ENCODE assay signal across 8 cellular contexts in the genomic region with DNA sequence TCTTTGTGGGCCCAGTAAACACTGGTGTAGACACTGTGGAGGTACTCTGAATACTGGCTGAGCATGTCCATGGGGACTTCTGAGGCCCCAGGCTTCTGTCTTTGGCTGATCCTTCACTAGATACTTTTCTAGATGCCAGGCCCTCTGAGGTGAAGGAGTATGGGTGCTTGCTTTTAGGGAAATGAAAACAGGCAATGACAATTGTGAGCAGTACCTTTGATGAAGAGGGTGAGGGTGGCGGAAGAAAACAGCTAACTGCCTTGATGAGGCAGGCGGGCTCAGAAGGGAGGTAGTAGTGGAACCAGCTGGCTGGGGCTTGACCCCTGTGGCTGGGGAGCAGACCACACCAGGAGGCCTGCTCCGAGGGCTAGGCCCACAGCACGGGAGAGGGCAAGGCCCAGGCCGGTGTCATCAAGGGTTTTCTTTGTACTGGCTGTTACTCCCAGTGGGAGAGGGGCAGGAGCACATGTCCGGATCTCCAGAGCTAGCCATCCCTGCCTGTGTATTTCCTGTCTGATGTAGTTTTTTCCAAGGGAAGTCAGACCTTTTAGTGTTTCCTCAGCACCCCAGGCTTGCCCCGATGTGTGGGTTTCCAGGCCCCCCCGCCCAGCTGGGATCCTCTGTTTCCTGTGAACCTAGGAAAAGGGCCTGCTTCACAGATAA. TPM values are rescaled to one million over a fixed set of nuclear protein-coding genes. Genes with fewer than 3 reads are reported as not detected.
DNase-seq lines count a peak whose midpoint lies in the region; ATAC-seq and TF ChIP-seq lines count a peak whose summit lies in the region.

No MANE protein-coding gene starts in this region.

- H3K4me1 ChIP-seq in CD4-positive, CD25-positive, alpha-beta regulatory T cell (ENCODE audit: control insufficient read depth, insufficient read depth, low read length, poor library complexity, severe bottlenecking): peaks cover 89% of the 10 kb centered on the region
- H3K4me1 ChIP-seq in esophagus (ENCODE audit: control insufficient read depth in 2 of 2, insufficient read depth in 2 of 2, low read length in 1 of 2): peaks cover 15 to 43% of the 10 kb centered on the region in 2 donors

- peaks cover under 1% of the 10 kb centered on the region for H3K27me3 Mint-ChIP-seq in CD4-positive, CD25-positive, alpha-beta regulatory T cell
- H3K27me3 Mint-ChIP-seq in neural crest cell (ENCODE audit: low read depth): peaks cover 2% of the 10 kb centered on the region

- TF ChIP-seq CTCF in neural crest cell (conservative IDR thresholded peaks at IDR 0.05): no peak

- peaks cover 7% of the 10 kb centered on the region for H3K36me3 ChIP-seq in CD4-positive, CD25-positive, alpha-beta regulatory T cell (ENCODE audit: control insufficient read depth, insufficient read depth, low read length)
- H3K36me3 ChIP-seq in SK-N-MC (ENCODE audit: insufficient read depth, low read length) (peaks cover 11% of the 10 kb centered on the region), esophagus (ENCODE audit: control insufficient read depth in 2 of 2, insufficient read depth in 2 of 2, low read length in 1 of 2) (peaks cover 0 to 3% of the 10 kb centered on the region in 2 donors)

- no peaks in the 10 kb centered on the region for H3K9me3 ChIP-seq in CD4-positive, CD25-positive, alpha-beta regulatory T cell (ENCODE audit: control insufficient read depth in 2 of 2, low read length in 2 of 2)
- H3K9me3 ChIP-seq in SK-N-MC (ENCODE audit: low read depth, low read length): no peaks in the 10 kb centered on the region
- no peaks in the 10 kb centered on the region for H3K9me3 ChIP-seq in esophagus (ENCODE audit: control insufficient read depth in 2 of 2, insufficient read depth in 1 of 2, low read depth in 1 of 2, low read length in 1 of 2)

- H3K27ac ChIP-seq in CD4-positive, CD25-positive, alpha-beta regulatory T cell (ENCODE audit: insufficient read depth, low read length, poor library complexity, severe bottlenecking): peak overlapping the region; percentile 87
- H3K27ac ChIP-seq in SK-N-MC (no peak overlapping the region), esophagus (ENCODE audit: low read depth in 2 of 2, low read length in 1 of 2) (peak overlapping the region; percentile 28 to 74)

- DNase-seq in CD4-positive, CD25-positive, alpha-beta regulatory T cell: peak in 1 of 3 donors; percentile 60
- DNase-seq in SK-N-MC (ENCODE audit: low read depth, low spot score): no peak
- peak; percentile 35 for DNase-seq in neural crest cell (ENCODE audit: low read depth, low spot score)
- DNase-seq in DMS79 (lab: John Stamatoyannopoulos, UW): no peak
- DNase-seq in central memory CD4-positive, alpha-beta T cell: no peak

- H3K27ac Mint-ChIP-seq in CD4-positive, CD25-positive, alpha-beta regulatory T cell: peak overlapping the region; percentile 92 to 100 (median 94)
- peak overlapping the region; percentile 92 for H3K27ac Mint-ChIP-seq in neural crest cell (ENCODE audit: unreplicated experiment)

- ATAC-seq in CD4-positive, CD25-positive, alpha-beta regulatory T cell (ENCODE audit: low read depth in 2 of 2): no peak
- ATAC-seq in GM21381 (IDR thresholded peaks at IDR 0.05; ENCODE audit: unreplicated experiment) (no peak), GM18873 (IDR thresholded peaks at IDR 0.05; ENCODE audit: low FRiP score, unreplicated experiment) (no peak)

- peak overlapping the region; percentile 89 for H3K4me3 ChIP-seq in CD4-positive, CD25-positive, alpha-beta regulatory T cell (ENCODE audit: low read depth, low read length)
- H3K4me3 ChIP-seq in SK-N-MC (no peak overlapping the region), esophagus (ENCODE audit: low read depth in 1 of 2, low read length in 2 of 2) (no peak overlapping the region)

- peak overlapping the region; percentile 49 for H3K9ac ChIP-seq in SK-N-MC (ENCODE audit: insufficient read length)

- H3K4me3 Mint-ChIP-seq in CD4-positive, CD25-positive, alpha-beta regulatory T cell: peak overlapping the region; percentile 95 to 97 (median 96)
- peak overlapping the region; percentile 78 for H3K4me3 Mint-ChIP-seq in neural crest cell

- H3K27me3 ChIP-seq in CD4-positive, CD25-positive, alpha-beta regulatory T cell (ENCODE audit: control insufficient read depth, insufficient read depth, low read length): no peaks in the 10 kb centered on the region
- no peaks in the 10 kb centered on the region for H3K27me3 ChIP-seq in esophagus (ENCODE audit: control insufficient read depth in 1 of 2, insufficient read depth in 2 of 2, low read length in 2 of 2)

- peaks cover 26 to 73% (median 63%) of the 10 kb centered on the region in 4 donors for H3K4me1 Mint-ChIP-seq in CD4-positive, CD25-positive, alpha-beta regulatory T cell
- H3K4me1 Mint-ChIP-seq in neural crest cell: peaks cover 71% of the 10 kb centered on the region

- H3K36me3 Mint-ChIP-seq in CD4-positive, CD25-positive, alpha-beta regulatory T cell: peaks cover 12% of the 10 kb centered on the region
- peaks cover 5% of the 10 kb centered on the region for H3K36me3 Mint-ChIP-seq in neural crest cell (ENCODE audit: low read depth)

- 52 to 55% methylated on average over 8 of the region's 8 CpGs for WGBS in esophagus, 2 donors

- no peaks in the 10 kb centered on the region for H3K9me3 Mint-ChIP-seq in CD4-positive, CD25-positive, alpha-beta regulatory T cell
- no peaks in the 10 kb centered on the region for H3K9me3 Mint-ChIP-seq in neural crest cell

RNA-seq across cellular contexts. Expression of a gene that starts 3.9 kb away (rescaled TPM):
- total RNA-seq in CD4-positive, CD25-positive, alpha-beta regulatory T cell: 540 TPM
- polyA plus RNA-seq in CD4-positive, CD25-positive, alpha-beta regulatory T cell: 10 to 100 TPM; 30.4 to 36.1 (median 33.0) TPM
- 10 to 100 TPM; 26.2 to 45.3 TPM for polyA plus RNA-seq in esophagus
- total RNA-seq in neural crest cell: 297 and 320 TPM in 2 replicates
